19 cellular contexts compared by ENCODE assay signal in the genomic region with DNA sequence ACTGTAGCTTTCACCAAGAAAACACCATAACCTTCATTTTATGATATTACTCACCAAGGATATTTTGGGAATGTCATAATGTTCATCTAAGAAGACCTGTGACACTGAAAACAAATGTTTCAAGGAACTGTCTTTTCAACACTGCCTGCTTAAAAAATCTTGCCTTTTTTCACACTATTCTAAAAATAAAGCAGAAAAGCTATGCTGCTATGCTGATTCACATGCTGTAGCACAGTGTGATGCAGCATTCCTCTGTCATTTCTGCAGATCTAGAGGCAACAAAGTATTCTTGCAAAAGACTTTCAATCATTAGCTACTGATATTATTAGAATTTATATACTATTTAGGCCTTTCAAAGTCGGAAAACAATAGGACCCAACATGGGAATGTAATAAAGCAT.
"Had no signal": no experiment of that assay in that cellular context is flagged by ENCODE, and none has a peak within 500 bp of the region (broad histone marks: within the 10 kb centered on the region; RNA-seq: fewer than 3 reads in every experiment).

No MANE protein-coding gene starts in this region.

- DNase-seq: activated B cell treated with CpG ODN at 0.5 μM for 24 hours; activated CD4-positive, alpha-beta T cell treated with anti-CD3 and anti-CD28 coated beads, Interleukin-2, amount 50 U/mL, for 1 hour; activated CD8-positive, alpha-beta T cell treated with anti-CD3 and anti-CD28 coated beads for 36 hours; activated naive CD8-positive, alpha-beta T cell treated with anti-CD3 and anti-CD28 coated beads, Interleukin-2, amount 50 U/mL, for 24 hours; activated T-cell treated with anti-CD3 and anti-CD28 coated beads, Interleukin-2, amount 50 U/mL, for 4 hours; dorsolateral prefrontal cortex; effector memory CD4-positive, alpha-beta T cell; gastrocnemius medialis; glutamatergic neuron; kidney; left colon; midbrain; naive thymus-derived CD8-positive, alpha-beta T cell; pancreas; sigmoid colon; stimulated activated CD4-positive, alpha-beta T cell treated with anti-CD3 and anti-CD28 coated beads, Interleukin-15, amount 100 ng/mL, for 24 hours; stimulated activated CD4-positive, alpha-beta T cell treated with anti-CD3 and anti-CD28 coated beads, Interleukin-2, amount 100 ng/mL, for 24 hours; stimulated activated naive CD4-positive, alpha-beta T cell; T-helper 1 cell had no signal

- FAIRE-seq: kidney, pancreas had no signal
